8 cellular contexts compared by ENCODE assay signal in genomic region chr7:90119178-90119971, GRCh38. TPM values are rescaled to one million over a fixed set of nuclear protein-coding genes. Genes with fewer than 3 reads are reported as not detected.
DNase-seq lines count a peak whose midpoint lies in the region; ATAC-seq and TF ChIP-seq lines count a peak whose summit lies in the region.

No MANE protein-coding gene starts in this region.

- H3K36me3 Mint-ChIP-seq in activated CD4-positive, alpha-beta T cell treated with anti-CD3 and anti-CD28 coated beads for 36 hours (ENCODE audit: low read depth), result no peaks in the 10 kb centered on the region
- H3K36me3 Mint-ChIP-seq in activated T-cell treated with anti-CD3 and anti-CD28 coated beads, Interleukin-2, amount 50 U/mL, for 4 hours (ENCODE audit: insufficient read depth), result no peaks in the 10 kb centered on the region
- H3K36me3 Mint-ChIP-seq in nephron (ENCODE audit: low read depth), result no peaks in the 10 kb centered on the region

- no peaks in the 10 kb centered on the region for H3K36me3 ChIP-seq in tibial nerve

- WGBS in tibial nerve, 2 donors, result 2 to 11% methylated on average over 36 to 37 of the region's 58 CpGs

- TF ChIP-seq POLR2A in tibial nerve (IDR thresholded peaks at IDR 0.05), result no peak

- peak overlapping the region; percentile 54 for H3K4me3 Mint-ChIP-seq in activated CD4-positive, alpha-beta T cell treated with anti-CD3 and anti-CD28 coated beads for 36 hours
- H3K4me3 Mint-ChIP-seq in activated T-cell treated with anti-CD3 and anti-CD28 coated beads, Interleukin-2, amount 50 U/mL, for 4 hours, result peak overlapping the region; percentile 64
- H3K4me3 Mint-ChIP-seq in nephron, result peak overlapping the region; percentile 72 to 90 (median 74)

- H3K4me3 ChIP-seq in foreskin fibroblast (ENCODE audit: low read depth in 1 of 2, low read length in 2 of 2), result peak overlapping the region; percentile 29 to 52
- H3K4me3 ChIP-seq in tibial nerve, result peak overlapping the region; percentile 20 to 61 (median 33)

- H3K27ac ChIP-seq in tibial nerve, result no peak overlapping the region

- POLR2A ChIA-PET in activated CD4-positive, alpha-beta T cell treated with anti-CD3 and anti-CD28 coated beads for 36 hours (lab: Charles Lee), result no interaction called here

- peaks cover 0 to 17% of the 10 kb centered on the region in 2 donors for H3K27me3 ChIP-seq in tibial nerve

- TF ChIP-seq CTCF in foreskin fibroblast (IDR thresholded peaks at IDR 0.05; ENCODE audit: low read depth, low read length) (no peak), nephron (IDR thresholded peaks at IDR 0.05; ENCODE audit: unreplicated experiment in 3 of 3) (no peak), tibial nerve (IDR thresholded peaks at IDR 0.05) (no peak)

- H3K27ac Mint-ChIP-seq in activated CD4-positive, alpha-beta T cell treated with anti-CD3 and anti-CD28 coated beads for 36 hours, result no peak overlapping the region
- H3K27ac Mint-ChIP-seq in nephron, result no peak overlapping the region

- peaks cover 21% of the 10 kb centered on the region for H3K27me3 Mint-ChIP-seq in activated CD4-positive, alpha-beta T cell treated with anti-CD3 and anti-CD28 coated beads for 36 hours
- peaks cover 27% of the 10 kb centered on the region for H3K27me3 Mint-ChIP-seq in activated T-cell treated with anti-CD3 and anti-CD28 coated beads, Interleukin-2, amount 50 U/mL, for 4 hours (ENCODE audit: low read depth)
- peaks cover 29% of the 10 kb centered on the region for H3K27me3 Mint-ChIP-seq in nephron (ENCODE audit: low read depth)

- TF ChIP-seq EP300 in tibial nerve (IDR thresholded peaks at IDR 0.05), result no peak

- H3K9me3 Mint-ChIP-seq in activated CD4-positive, alpha-beta T cell treated with anti-CD3 and anti-CD28 coated beads for 36 hours (ENCODE audit: low read depth), result no peaks in the 10 kb centered on the region
- no peaks in the 10 kb centered on the region for H3K9me3 Mint-ChIP-seq in activated T-cell treated with anti-CD3 and anti-CD28 coated beads, Interleukin-2, amount 50 U/mL, for 4 hours
- no peaks in the 10 kb centered on the region for H3K9me3 Mint-ChIP-seq in nephron

- peak; percentile 36 for ATAC-seq in activated CD4-positive, alpha-beta T cell treated with anti-CD3 and anti-CD28 coated beads for 36 hours
- peak; percentile 48 to 77 for ATAC-seq in activated T-cell treated with anti-CD3 and anti-CD28 coated beads, Interleukin-2, amount 50 U/mL, for 4 hours
- ATAC-seq in GM18498 (IDR thresholded peaks at IDR 0.05; ENCODE audit: unreplicated experiment), result no peak
- no peak for ATAC-seq in GM21528 (IDR thresholded peaks at IDR 0.05; ENCODE audit: low FRiP score, unreplicated experiment)

- intact Hi-C loops in activated CD4-positive, alpha-beta T cell treated with anti-CD3 and anti-CD28 coated beads for 36 hours (cut with DNase I, micrococcal nuclease), result loop anchor here in 1 of 2 experiments (10.0 kb wide), 1 partner anchor 1875 kb away; no protein-coding TSS in a partner anchor

- peaks cover 0 to 21% (median 0%) of the 10 kb centered on the region in 4 donors for H3K4me1 ChIP-seq in tibial nerve

- CTCF ChIA-PET in activated CD4-positive, alpha-beta T cell treated with anti-CD3 and anti-CD28 coated beads for 36 hours (lab: Charles Lee), result interaction anchor here (0.6 kb wide), 1 partner anchor 27 kb away, joined by 3 read pairs; no protein-coding TSS in a partner anchor

- no peaks in the 10 kb centered on the region for H3K9me3 ChIP-seq in tibial nerve

- peaks cover 11% of the 10 kb centered on the region for H3K4me1 Mint-ChIP-seq in activated CD4-positive, alpha-beta T cell treated with anti-CD3 and anti-CD28 coated beads for 36 hours
- peaks cover 13% of the 10 kb centered on the region for H3K4me1 Mint-ChIP-seq in activated T-cell treated with anti-CD3 and anti-CD28 coated beads, Interleukin-2, amount 50 U/mL, for 4 hours (ENCODE audit: low read depth)
- H3K4me1 Mint-ChIP-seq in nephron, result peaks cover 6% of the 10 kb centered on the region

- peak; percentile 36 for DNase-seq in activated CD4-positive, alpha-beta T cell treated with anti-CD3 and anti-CD28 coated beads for 36 hours
- DNase-seq in activated CD4-positive, alpha-beta T cell treated with anti-CD3 and anti-CD28 coated beads for 1 hour, result no peak
- peak; percentile 23 for DNase-seq in activated T-cell treated with anti-CD3 and anti-CD28 coated beads, Interleukin-2, amount 50 U/mL, for 4 hours
- DNase-seq in foreskin fibroblast, result peak in 1 of 2 donors; percentile 73
- DNase-seq in tibial nerve (ENCODE audit: low spot score in 2 of 2), result no peak

RNA-seq across cellular contexts. Expression of gene STEAP1, which starts 34.9 kb away (rescaled TPM):
- under 1 TPM; 0.32 to 0.69 TPM for total RNA-seq in activated CD4-positive, alpha-beta T cell treated with anti-CD3 and anti-CD28 coated beads for 36 hours
- total RNA-seq in activated T-cell treated with anti-CD3 and anti-CD28 coated beads, Interleukin-2, amount 50 U/mL, for 4 hours, result under 1 TPM in 2 of 3 donors, not detected in 1; 0.16 to 0.66 TPM
- total RNA-seq in tibial nerve, result 10 to 100 TPM in 1 of 4 donors, 1 to 10 TPM in 3; 3.1 to 38.7 (median 4.1) TPM

Comparison
In these comparisons a context has a peak if more than half of its experiments do, and no peak if none do; other contexts are left out.
1. DNase-seq: peak in activated CD4-positive, alpha-beta T cell treated with anti-CD3 and anti-CD28 coated beads for 36 hours (single experiment) and activated T-cell treated with anti-CD3 and anti-CD28 coated beads, Interleukin-2, amount 50 U/mL, for 4 hours (single experiment); none in activated CD4-positive, alpha-beta T cell treated with anti-CD3 and anti-CD28 coated beads for 1 hour (single experiment) and tibial nerve (0 of 2).
2. ATAC-seq: peak in activated CD4-positive, alpha-beta T cell treated with anti-CD3 and anti-CD28 coated beads for 36 hours (single experiment) and activated T-cell treated with anti-CD3 and anti-CD28 coated beads, Interleukin-2, amount 50 U/mL, for 4 hours (2 of 2); none in GM18498 (single experiment) and GM21528 (single experiment).
3. Peak in every context shown above with its lines, with median percentiles within 50 percentile points of each other: H3K4me3 Mint-ChIP-seq.